Comparison of ENCODE assay signal across 20 cellular contexts in genomic region chr9:137763271-137763955, GRCh38.
DNase-seq lines count a peak whose midpoint lies in the region; ATAC-seq, FAIRE-seq and TF ChIP-seq lines count a peak whose summit lies in the region.
"Had no signal": no experiment of that assay in that cellular context is flagged by ENCODE, and none has a peak within 500 bp of the region (broad histone marks: within the 10 kb centered on the region; RNA-seq: fewer than 3 reads in every experiment).

No MANE protein-coding gene starts in this region.

- H4K20me1 ChIP-seq in DOHH2 (ENCODE audit: control insufficient read depth, insufficient read depth, low read depth, low read length) = peaks cover 2% of the 10 kb centered on the region; the same call in 1 of the 2 replicates

- H3K27me3 ChIP-seq in DOHH2 (ENCODE audit: control insufficient read depth, low read length) (no peaks in the 10 kb centered on the region), dorsolateral prefrontal cortex (no peaks in the 10 kb centered on the region), pancreas (no peaks in the 10 kb centered on the region)

- H3K27ac ChIP-seq in DOHH2 (ENCODE audit: low read depth, low read length) (0 out of 2 replicates have a peak overlapping the region, but pooled peaks have one; percentile 58), dorsolateral prefrontal cortex (peak overlapping the region; percentile 4 to 90 (median 78)), pancreas (peak overlapping the region in 1 of 4 donors; percentile 4)
- H3K27ac ChIP-seq: psoas muscle had no signal

- TF ChIP-seq CTCF in DOHH2 (IDR thresholded peaks at IDR 0.05; ENCODE audit: low read depth, low read length, poor library complexity, severe bottlenecking) (no peak), dorsolateral prefrontal cortex (IDR thresholded peaks at IDR 0.05 in 54 of 56, conservative IDR thresholded peaks at IDR 0.05 in 2 of 56; ENCODE audit: low read depth in 1 of 56, partially characterized antibody in 56 of 56) (no peak), pancreas (IDR thresholded peaks at IDR 0.05) (no peak), type B pancreatic cell (conservative IDR thresholded peaks at IDR 0.05) (no peak)
- no peak for TF ChIP-seq CTCF in activated CD8-positive, alpha-beta T cell treated with anti-CD3 and anti-CD28 coated beads for 36 hours (IDR thresholded peaks at IDR 0.05)

- peaks cover 44% of the 10 kb centered on the region for H3K4me1 ChIP-seq in DOHH2 (ENCODE audit: control insufficient read depth, low read length)
- no peaks in the 10 kb centered on the region for H3K4me1 ChIP-seq in pancreas

- peak; percentile 74 to 85 (median 81) for ATAC-seq in pancreas
- ATAC-seq in activated CD8-positive, alpha-beta T cell treated with anti-CD3 and anti-CD28 coated beads for 36 hours = no peak
- ATAC-seq: psoas muscle had no signal

- no peaks in the 10 kb centered on the region for H3K9me2 ChIP-seq in DOHH2 (replicated peaks; ENCODE audit: control insufficient read depth, low read length)

- H3K27me3 Mint-ChIP-seq in type B pancreatic cell = no peaks in the 10 kb centered on the region
- H3K27me3 Mint-ChIP-seq in activated CD8-positive, alpha-beta T cell treated with anti-CD3 and anti-CD28 coated beads for 36 hours = no peaks in the 10 kb centered on the region
- H3K27me3 Mint-ChIP-seq: CD8-positive, alpha-beta memory T cell had no signal

- DNase-seq in NCI-H1105 treated with DMSO at 0.1 percent for 48 hours (lab: John Stamatoyannopoulos, UW) (peak; percentile 23), dorsolateral prefrontal cortex (peak in 1 of 10 donors; percentile 45), pancreas (peak in 3 of 6 donors; percentile 49 to 77 (median 61)), type B pancreatic cell (ENCODE audit: extremely low spot score, unreplicated experiment) (no peak), medulla oblongata (ENCODE audit: extremely low spot score) (no peak), activated gamma-delta T cell treated with Interleukin-2 at 50 U/mL for 16 hours (no peak)
- DNase-seq in activated CD8-positive, alpha-beta T cell treated with anti-CD3 and anti-CD28 coated beads for 36 hours = no peak
- DNase-seq: activated CD4-positive, alpha-beta T cell treated with anti-CD3 and anti-CD28 coated beads for 4 hours; activated gamma-delta T cell; CD8-positive, alpha-beta memory T cell; DND-41; HCEC 1CT; Kasumi-1; NCI-H748 treated with DMSO at 0.1 percent for 48 hours; stimulated activated CD4-positive, alpha-beta T cell treated with anti-CD3 and anti-CD28 coated beads, Interleukin-2, amount 100 ng/mL, for 48 hours had no signal

- no peak overlapping the region for H3K27ac Mint-ChIP-seq in type B pancreatic cell
- no peak overlapping the region for H3K27ac Mint-ChIP-seq in activated CD8-positive, alpha-beta T cell treated with anti-CD3 and anti-CD28 coated beads for 36 hours
- H3K27ac Mint-ChIP-seq: nephron had no signal

- POLR2A ChIA-PET in activated CD8-positive, alpha-beta T cell treated with anti-CD3 and anti-CD28 coated beads for 36 hours (lab: Charles Lee) = no interaction called here

- no peaks in the 10 kb centered on the region for H3K9me3 ChIP-seq in DOHH2 (ENCODE audit: control insufficient read depth, insufficient read depth, low read length)
- H3K9me3 ChIP-seq in pancreas = no peaks in the 10 kb centered on the region
- H3K9me3 ChIP-seq: psoas muscle had no signal

- intact Hi-C loops in dorsolateral prefrontal cortex (cut with DNase I) = loop anchor here (5.0 to 10.0 kb wide), 2 partner anchors 86 to 89 kb away; no protein-coding TSS in a partner anchor
- intact Hi-C loops in pancreas (cut with DNase I) = no loop called here
- intact Hi-C loops in activated CD8-positive, alpha-beta T cell treated with anti-CD3 and anti-CD28 coated beads for 36 hours (cut with micrococcal nuclease) = no loop called here

- H3K79me2 ChIP-seq in DOHH2 (ENCODE audit: control insufficient read depth, low read length) = peaks cover 42% of the 10 kb centered on the region

- H3K9me3 Mint-ChIP-seq in type B pancreatic cell = no peaks in the 10 kb centered on the region
- H3K9me3 Mint-ChIP-seq in activated CD8-positive, alpha-beta T cell treated with anti-CD3 and anti-CD28 coated beads for 36 hours = no peaks in the 10 kb centered on the region
- H3K9me3 Mint-ChIP-seq: CD8-positive, alpha-beta memory T cell; nephron had no signal

- H3K4me2 ChIP-seq in DOHH2 (ENCODE audit: low read length) = no peak overlapping the region

- CTCF ChIA-PET in activated CD8-positive, alpha-beta T cell treated with anti-CD3 and anti-CD28 coated beads for 36 hours (lab: Charles Lee) = interaction anchor here (2.2 kb wide), 1 partner anchor 90 kb away, joined by 8 read pairs; no protein-coding TSS in a partner anchor

- WGBS in pancreas, 2 donors = 71 to 77% methylated on average over 29 of the region's 29 CpGs

- H3K36me3 Mint-ChIP-seq in type B pancreatic cell = peaks cover 40% of the 10 kb centered on the region
- peaks cover 54% of the 10 kb centered on the region for H3K36me3 Mint-ChIP-seq in activated CD8-positive, alpha-beta T cell treated with anti-CD3 and anti-CD28 coated beads for 36 hours (ENCODE audit: low read depth)

- H3K4me1 Mint-ChIP-seq in type B pancreatic cell (ENCODE audit: unreplicated experiment) = peaks cover 5% of the 10 kb centered on the region
- H3K4me1 Mint-ChIP-seq in activated CD8-positive, alpha-beta T cell treated with anti-CD3 and anti-CD28 coated beads for 36 hours (ENCODE audit: low read depth) = peaks cover 19% of the 10 kb centered on the region

- H3F3A ChIP-seq in DOHH2 (ENCODE audit: control insufficient read depth, insufficient read depth) = no peaks in the 10 kb centered on the region; the same call in 1 of the 2 replicates

- no peak for FAIRE-seq in pancreas (lab: Jason Lieb, UNC)
- FAIRE-seq: TTC549, urothelium cell line had no signal

- H3K36me3 ChIP-seq in DOHH2 (ENCODE audit: control insufficient read depth, low read length) (peaks cover 91% of the 10 kb centered on the region), pancreas (peaks cover 0 to 43% (median 5%) of the 10 kb centered on the region in 3 donors)

- H3K4me3 Mint-ChIP-seq in type B pancreatic cell = no peak overlapping the region
- no peak overlapping the region for H3K4me3 Mint-ChIP-seq in activated CD8-positive, alpha-beta T cell treated with anti-CD3 and anti-CD28 coated beads for 36 hours
- H3K4me3 Mint-ChIP-seq: nephron had no signal

- H3K4me3 ChIP-seq in DOHH2 (ENCODE audit: low read length) (no peak overlapping the region), dorsolateral prefrontal cortex (no peak overlapping the region), pancreas (no peak overlapping the region)
- H3K4me3 ChIP-seq: psoas muscle had no signal

Comparison
In these comparisons a context has a peak if more than half of its experiments do, and no peak if none do; other contexts are left out.
1. intact Hi-C loops: an anchor here in dorsolateral prefrontal cortex (5.0 to 10.0 kb wide); none called in pancreas and activated CD8-positive, alpha-beta T cell treated with anti-CD3 and anti-CD28 coated beads for 36 hours.